6 cellular contexts compared by ENCODE assay signal in the genomic region with DNA sequence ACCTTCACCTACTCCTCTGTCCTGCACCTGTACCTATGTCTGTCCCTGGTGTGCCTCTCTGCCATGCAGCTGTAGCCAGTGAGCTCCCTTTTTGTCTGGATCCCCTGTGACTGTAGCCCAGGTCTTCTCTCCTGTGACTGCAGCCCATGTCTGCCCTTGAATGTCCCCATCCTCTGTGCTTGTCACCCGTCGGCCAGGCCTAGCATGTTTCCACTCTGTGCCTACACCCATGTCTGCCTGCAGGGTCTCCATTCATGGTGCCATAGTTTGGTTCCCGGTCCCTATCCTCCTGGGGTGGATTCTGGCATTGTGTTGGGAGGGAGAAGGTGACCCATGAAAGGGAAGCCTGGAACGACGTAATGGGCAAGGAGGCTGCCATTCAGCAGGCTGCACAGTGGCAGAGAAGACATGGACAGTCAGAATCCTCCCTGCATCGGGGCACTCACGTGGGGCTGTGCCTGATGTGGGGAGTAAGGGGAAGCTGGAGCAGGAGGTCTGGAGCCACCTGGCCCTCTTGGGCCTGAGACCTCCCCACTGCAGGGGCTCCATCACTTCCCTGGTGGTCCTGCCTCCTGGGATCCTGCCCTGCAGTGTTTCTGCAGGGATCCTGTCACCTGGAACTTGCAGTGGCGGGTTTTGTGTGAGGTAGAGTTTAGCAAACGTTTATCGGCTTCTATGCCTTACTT.
DNase-seq lines count a peak whose midpoint lies in the region; ATAC-seq and TF ChIP-seq lines count a peak whose summit lies in the region.
"Not testable (repeated sequence)": the region's sequence is repeated elsewhere in the genome, so short reads cannot be mapped to it uniquely, and the experiment has no call there.

No MANE protein-coding gene starts in this region.

- not testable (repeated sequence) for H3K4me1 ChIP-seq in right atrium auricular region; trophoblast cell (ENCODE audit: control insufficient read depth in 1 of 2, insufficient read depth in 2 of 2, low read length in 2 of 2); upper lobe of right lung

- H3K9me3 ChIP-seq in right atrium auricular region; trophoblast cell (ENCODE audit: insufficient read depth, low read depth, low read length); upper lobe of right lung: not testable (repeated sequence)

- H4K91ac ChIP-seq in trophoblast cell (ENCODE audit: low read depth, low read length): not testable (repeated sequence)

- not testable (repeated sequence) for H2BK12ac ChIP-seq in trophoblast cell (ENCODE audit: low read length)

- H3K27me3 Mint-ChIP-seq in endothelial cell (ENCODE audit: unreplicated experiment): not testable (repeated sequence)

- H3K4me2 ChIP-seq in trophoblast cell (ENCODE audit: low read length): not testable (repeated sequence)

- intact Hi-C loops in upper lobe of right lung (cut with DNase I): not testable (repeated sequence)

- peak overlapping the region; percentile 74 for H4K12ac ChIP-seq in trophoblast cell (ENCODE audit: low read depth, low read length)

- not testable (repeated sequence) for H3K36me3 ChIP-seq in right atrium auricular region; trophoblast cell (ENCODE audit: control insufficient read depth in 1 of 2, insufficient read depth in 2 of 2, low read length in 2 of 2); upper lobe of right lung

- not testable (repeated sequence) for TF ChIP-seq CTCF in endothelial cell (IDR thresholded peaks at IDR 0.05; ENCODE audit: unreplicated experiment); right atrium auricular region (IDR thresholded peaks at IDR 0.05); upper lobe of right lung (IDR thresholded peaks at IDR 0.05)

- H2AK5ac ChIP-seq in trophoblast cell (ENCODE audit: low read length): not testable (repeated sequence)

- H3K79me1 ChIP-seq in trophoblast cell (ENCODE audit: low read length): not testable (repeated sequence)

- H3K14ac ChIP-seq in trophoblast cell (ENCODE audit: low read length): not testable (repeated sequence)

- H3K79me2 ChIP-seq in trophoblast cell (ENCODE audit: control insufficient read depth, insufficient read depth, low read length, poor library complexity): not testable (repeated sequence)

- not testable (repeated sequence) for H3K23ac ChIP-seq in trophoblast cell (ENCODE audit: low read length)

- H3K9ac ChIP-seq in trophoblast cell (ENCODE audit: low read length): not testable (repeated sequence)

- H2BK120ac ChIP-seq in trophoblast cell (ENCODE audit: insufficient read depth, low read length, poor library complexity): not testable (repeated sequence)

- peak; percentile 7 for DNase-seq in activated CD4-positive, CD25-positive, alpha-beta regulatory T cell treated with anti-CD3 and anti-CD28 coated beads, Interleukin-2, amount 50 U/mL, for 72 hours
- not testable (repeated sequence) for DNase-seq in endothelial cell (ENCODE audit: low spot score); trophoblast cell; upper lobe of right lung
- DNase-seq in right atrium auricular region (ENCODE audit: low spot score) (peak; percentile 36), mesenteric fat pad (ENCODE audit: low spot score) (peak; percentile 59)

- ATAC-seq in upper lobe of right lung: peak; percentile 10

- not testable (repeated sequence) for H3K4me3 Mint-ChIP-seq in endothelial cell (ENCODE audit: unreplicated experiment)

- H3K27ac ChIP-seq in right atrium auricular region; trophoblast cell (ENCODE audit: low read depth, low read length); upper lobe of right lung: not testable (repeated sequence)

- peaks cover 17% of the 10 kb centered on the region for H3K4me1 Mint-ChIP-seq in endothelial cell (ENCODE audit: unreplicated experiment)

- H3K4me3 ChIP-seq in right atrium auricular region; trophoblast cell (ENCODE audit: low read depth, low read length); upper lobe of right lung: not testable (repeated sequence)

- H4K8ac ChIP-seq in trophoblast cell (ENCODE audit: low read depth, low read length): not testable (repeated sequence)

- no CpG with 5 or more reads among the region's 10 CpGs for WGBS in trophoblast cell (ENCODE audit: extremely low coverage, insufficient coverage, insufficient read length)

- not testable (repeated sequence) for H3K4ac ChIP-seq in trophoblast cell (ENCODE audit: low read depth, low read length)

- H3K18ac ChIP-seq in trophoblast cell (ENCODE audit: low read length): not testable (repeated sequence)

- H3K27ac Mint-ChIP-seq in endothelial cell (ENCODE audit: unreplicated experiment): peak overlapping the region; percentile 64

- H3K9me3 Mint-ChIP-seq in endothelial cell (ENCODE audit: unreplicated experiment): not testable (repeated sequence)

- not testable (repeated sequence) for H3K36me3 Mint-ChIP-seq in endothelial cell (ENCODE audit: low read depth, unreplicated experiment)

- H2AFZ ChIP-seq in trophoblast cell (ENCODE audit: insufficient read depth, low read length, poor library complexity): not testable (repeated sequence)

- not testable (repeated sequence) for H3K27me3 ChIP-seq in right atrium auricular region; trophoblast cell (ENCODE audit: insufficient read depth, low read length)
- H3K27me3 ChIP-seq in upper lobe of right lung: peaks cover 12% of the 10 kb centered on the region

- H2BK5ac ChIP-seq in trophoblast cell (ENCODE audit: low read depth, low read length, poor library complexity): not testable (repeated sequence)
